ENCODE assay signal across 1 cellular context in the genomic region with DNA sequence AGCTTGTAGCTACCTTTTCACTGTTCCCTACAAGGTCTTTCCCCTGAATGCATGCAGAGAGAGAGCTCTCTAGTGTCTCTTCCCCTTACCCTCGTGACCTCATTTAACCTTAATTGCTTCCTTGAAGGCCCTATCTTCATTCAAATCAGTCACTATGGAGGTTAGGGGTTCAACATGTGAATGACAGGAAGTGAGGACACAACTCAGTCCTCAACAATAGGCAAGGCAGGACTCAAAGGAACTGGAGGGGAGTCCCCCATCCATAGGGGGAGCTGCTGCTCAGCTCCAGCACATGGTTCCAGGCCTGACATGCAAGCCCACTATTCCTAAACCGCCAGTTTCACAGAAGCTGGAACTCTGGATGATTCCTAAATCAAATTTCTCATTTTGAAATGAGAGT.
TF ChIP-seq lines count a peak whose summit lies in the region.

No MANE protein-coding gene starts in this region.

TF ChIP-seq in GM12878, 131 proteins besides CTCF, POLR2A, EP300 and RAD21 (continued from another document):
- TF ChIP-seq, protein P1, sequence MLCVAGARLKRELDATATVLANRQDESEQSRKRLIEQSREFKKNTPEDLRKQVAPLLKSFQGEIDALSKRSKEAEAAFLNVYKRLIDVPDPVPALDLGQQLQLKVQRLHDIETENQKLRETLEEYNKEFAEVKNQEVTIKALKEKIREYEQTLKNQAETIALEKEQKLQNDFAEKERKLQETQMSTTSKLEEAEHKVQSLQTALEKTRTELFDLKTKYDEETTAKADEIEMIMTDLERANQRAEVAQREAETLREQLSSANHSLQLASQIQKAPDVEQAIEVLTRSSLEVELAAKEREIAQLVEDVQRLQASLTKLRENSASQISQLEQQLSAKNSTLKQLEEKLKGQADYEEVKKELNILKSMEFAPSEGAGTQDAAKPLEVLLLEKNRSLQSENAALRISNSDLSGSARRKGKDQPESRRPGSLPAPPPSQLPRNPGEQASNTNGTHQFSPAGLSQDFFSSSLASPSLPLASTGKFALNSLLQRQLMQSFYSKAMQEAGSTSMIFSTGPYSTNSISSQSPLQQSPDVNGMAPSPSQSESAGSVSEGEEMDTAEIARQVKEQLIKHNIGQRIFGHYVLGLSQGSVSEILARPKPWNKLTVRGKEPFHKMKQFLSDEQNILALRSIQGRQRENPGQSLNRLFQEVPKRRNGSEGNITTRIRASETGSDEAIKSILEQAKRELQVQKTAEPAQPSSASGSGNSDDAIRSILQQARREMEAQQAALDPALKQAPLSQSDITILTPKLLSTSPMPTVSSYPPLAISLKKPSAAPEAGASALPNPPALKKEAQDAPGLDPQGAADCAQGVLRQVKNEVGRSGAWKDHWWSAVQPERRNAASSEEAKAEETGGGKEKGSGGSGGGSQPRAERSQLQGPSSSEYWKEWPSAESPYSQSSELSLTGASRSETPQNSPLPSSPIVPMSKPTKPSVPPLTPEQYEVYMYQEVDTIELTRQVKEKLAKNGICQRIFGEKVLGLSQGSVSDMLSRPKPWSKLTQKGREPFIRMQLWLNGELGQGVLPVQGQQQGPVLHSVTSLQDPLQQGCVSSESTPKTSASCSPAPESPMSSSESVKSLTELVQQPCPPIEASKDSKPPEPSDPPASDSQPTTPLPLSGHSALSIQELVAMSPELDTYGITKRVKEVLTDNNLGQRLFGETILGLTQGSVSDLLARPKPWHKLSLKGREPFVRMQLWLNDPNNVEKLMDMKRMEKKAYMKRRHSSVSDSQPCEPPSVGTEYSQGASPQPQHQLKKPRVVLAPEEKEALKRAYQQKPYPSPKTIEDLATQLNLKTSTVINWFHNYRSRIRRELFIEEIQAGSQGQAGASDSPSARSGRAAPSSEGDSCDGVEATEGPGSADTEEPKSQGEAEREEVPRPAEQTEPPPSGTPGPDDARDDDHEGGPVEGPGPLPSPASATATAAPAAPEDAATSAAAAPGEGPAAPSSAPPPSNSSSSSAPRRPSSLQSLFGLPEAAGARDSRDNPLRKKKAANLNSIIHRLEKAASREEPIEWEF (IDR thresholded peaks at IDR 0.05; ENCODE audit: insufficient replicate concordance, low read depth, low read length): no peak
- TF ChIP-seq, protein P2, sequence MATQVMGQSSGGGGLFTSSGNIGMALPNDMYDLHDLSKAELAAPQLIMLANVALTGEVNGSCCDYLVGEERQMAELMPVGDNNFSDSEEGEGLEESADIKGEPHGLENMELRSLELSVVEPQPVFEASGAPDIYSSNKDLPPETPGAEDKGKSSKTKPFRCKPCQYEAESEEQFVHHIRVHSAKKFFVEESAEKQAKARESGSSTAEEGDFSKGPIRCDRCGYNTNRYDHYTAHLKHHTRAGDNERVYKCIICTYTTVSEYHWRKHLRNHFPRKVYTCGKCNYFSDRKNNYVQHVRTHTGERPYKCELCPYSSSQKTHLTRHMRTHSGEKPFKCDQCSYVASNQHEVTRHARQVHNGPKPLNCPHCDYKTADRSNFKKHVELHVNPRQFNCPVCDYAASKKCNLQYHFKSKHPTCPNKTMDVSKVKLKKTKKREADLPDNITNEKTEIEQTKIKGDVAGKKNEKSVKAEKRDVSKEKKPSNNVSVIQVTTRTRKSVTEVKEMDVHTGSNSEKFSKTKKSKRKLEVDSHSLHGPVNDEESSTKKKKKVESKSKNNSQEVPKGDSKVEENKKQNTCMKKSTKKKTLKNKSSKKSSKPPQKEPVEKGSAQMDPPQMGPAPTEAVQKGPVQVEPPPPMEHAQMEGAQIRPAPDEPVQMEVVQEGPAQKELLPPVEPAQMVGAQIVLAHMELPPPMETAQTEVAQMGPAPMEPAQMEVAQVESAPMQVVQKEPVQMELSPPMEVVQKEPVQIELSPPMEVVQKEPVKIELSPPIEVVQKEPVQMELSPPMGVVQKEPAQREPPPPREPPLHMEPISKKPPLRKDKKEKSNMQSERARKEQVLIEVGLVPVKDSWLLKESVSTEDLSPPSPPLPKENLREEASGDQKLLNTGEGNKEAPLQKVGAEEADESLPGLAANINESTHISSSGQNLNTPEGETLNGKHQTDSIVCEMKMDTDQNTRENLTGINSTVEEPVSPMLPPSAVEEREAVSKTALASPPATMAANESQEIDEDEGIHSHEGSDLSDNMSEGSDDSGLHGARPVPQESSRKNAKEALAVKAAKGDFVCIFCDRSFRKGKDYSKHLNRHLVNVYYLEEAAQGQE (IDR thresholded peaks at IDR 0.05; ENCODE audit: low read depth, low read length): no peak
- no peak for TF ChIP-seq EZH2 (IDR thresholded peaks at IDR 0.05; ENCODE audit: borderline replicate concordance, control insufficient read depth, low read depth, low read length)
- no peak for TF ChIP-seq ZBED1 (IDR thresholded peaks at IDR 0.05; ENCODE audit: borderline replicate concordance)
- TF ChIP-seq, protein P3, sequence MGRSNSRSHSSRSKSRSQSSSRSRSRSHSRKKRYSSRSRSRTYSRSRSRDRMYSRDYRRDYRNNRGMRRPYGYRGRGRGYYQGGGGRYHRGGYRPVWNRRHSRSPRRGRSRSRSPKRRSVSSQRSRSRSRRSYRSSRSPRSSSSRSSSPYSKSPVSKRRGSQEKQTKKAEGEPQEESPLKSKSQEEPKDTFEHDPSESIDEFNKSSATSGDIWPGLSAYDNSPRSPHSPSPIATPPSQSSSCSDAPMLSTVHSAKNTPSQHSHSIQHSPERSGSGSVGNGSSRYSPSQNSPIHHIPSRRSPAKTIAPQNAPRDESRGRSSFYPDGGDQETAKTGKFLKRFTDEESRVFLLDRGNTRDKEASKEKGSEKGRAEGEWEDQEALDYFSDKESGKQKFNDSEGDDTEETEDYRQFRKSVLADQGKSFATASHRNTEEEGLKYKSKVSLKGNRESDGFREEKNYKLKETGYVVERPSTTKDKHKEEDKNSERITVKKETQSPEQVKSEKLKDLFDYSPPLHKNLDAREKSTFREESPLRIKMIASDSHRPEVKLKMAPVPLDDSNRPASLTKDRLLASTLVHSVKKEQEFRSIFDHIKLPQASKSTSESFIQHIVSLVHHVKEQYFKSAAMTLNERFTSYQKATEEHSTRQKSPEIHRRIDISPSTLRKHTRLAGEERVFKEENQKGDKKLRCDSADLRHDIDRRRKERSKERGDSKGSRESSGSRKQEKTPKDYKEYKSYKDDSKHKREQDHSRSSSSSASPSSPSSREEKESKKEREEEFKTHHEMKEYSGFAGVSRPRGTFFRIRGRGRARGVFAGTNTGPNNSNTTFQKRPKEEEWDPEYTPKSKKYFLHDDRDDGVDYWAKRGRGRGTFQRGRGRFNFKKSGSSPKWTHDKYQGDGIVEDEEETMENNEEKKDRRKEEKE (IDR thresholded peaks at IDR 0.05): no peak
